ENCODE assay signal across 14 cellular contexts in the genomic region with DNA sequence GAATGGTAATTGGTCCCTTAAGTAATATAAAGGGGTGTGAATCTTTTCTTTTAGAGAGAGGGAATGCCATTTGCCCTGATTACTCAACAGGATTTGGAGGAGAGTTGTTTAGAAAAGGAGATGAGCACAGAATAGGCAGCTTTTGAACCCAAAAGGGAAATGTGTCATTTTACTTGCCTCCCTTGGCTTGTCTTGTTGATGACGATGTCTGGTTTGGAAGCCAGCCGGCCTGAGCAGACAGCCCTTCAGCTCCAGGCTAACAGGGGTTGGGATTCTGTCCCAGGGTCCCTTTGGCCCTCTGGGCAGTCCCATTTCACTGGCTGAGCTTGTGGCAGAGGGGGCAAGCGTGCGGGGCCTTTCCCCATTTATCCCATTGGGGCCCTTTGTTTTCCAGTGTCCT.
"Had no signal": no experiment of that assay in that cellular context is flagged by ENCODE, and none has a peak within 500 bp of the region (broad histone marks: within the 10 kb centered on the region; RNA-seq: fewer than 3 reads in every experiment).

No MANE protein-coding gene starts in this region.

- DNase-seq: activated CD4-positive, alpha-beta T cell treated with anti-CD3 and anti-CD28 coated beads, Interleukin-2, amount 50 U/mL, for 1 hour; activated naive CD4-positive, alpha-beta T cell; activated T-cell treated with anti-CD3 and anti-CD28 coated beads for 4 hours; hypothalamus; kidney; mesenchymal stem cell; naive thymus-derived CD8-positive, alpha-beta T cell; right lobe of liver; stomach; SW 1271 had no signal

- H3K27me3 ChIP-seq: ascending aorta, breast epithelium, right lobe of liver, stomach had no signal

- H3K4me1 ChIP-seq: prostate gland had no signal

- H3K9me3 ChIP-seq: ascending aorta, breast epithelium, prostate gland, right lobe of liver, stomach had no signal

- H3K4me3 ChIP-seq: ascending aorta, breast epithelium, prostate gland, right lobe of liver, stomach had no signal

- H3K36me3 ChIP-seq: ascending aorta, breast epithelium, prostate gland, right lobe of liver, stomach had no signal

- H3K27ac ChIP-seq: ascending aorta, epithelial cell of prostate, prostate gland, right lobe of liver, stomach had no signal
